Comparison of ENCODE assay signal across 9 cellular contexts in the genomic region with DNA sequence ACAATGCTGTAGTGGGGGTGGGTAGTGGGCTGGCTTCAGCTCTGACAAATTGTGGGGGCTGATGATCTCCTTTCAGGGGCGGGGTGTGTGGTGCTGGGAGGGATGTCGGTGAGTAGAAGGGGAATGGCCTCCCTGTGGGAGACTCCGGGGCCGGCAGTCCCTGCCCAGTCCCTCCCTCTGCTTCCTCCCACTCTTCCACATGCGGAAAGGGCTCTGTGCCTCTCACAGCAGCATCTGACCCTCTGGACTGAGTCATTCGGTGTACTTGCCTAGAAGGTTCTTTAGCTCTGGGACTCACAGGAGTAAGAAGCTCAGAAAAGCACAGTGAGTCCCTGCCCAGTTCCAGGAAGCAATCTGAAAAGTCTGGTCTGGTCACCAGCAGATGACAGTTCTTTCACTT. TPM values are rescaled to one million over a fixed set of nuclear protein-coding genes. Genes with fewer than 3 reads are reported as not detected.
DNase-seq lines count a peak whose midpoint lies in the region; FAIRE-seq and TF ChIP-seq lines count a peak whose summit lies in the region.
"Had no signal": no experiment of that assay in that cellular context is flagged by ENCODE, and none has a peak within 500 bp of the region (broad histone marks: within the 10 kb centered on the region; RNA-seq: fewer than 3 reads in every experiment).

No MANE protein-coding gene starts in this region.

- H3K4me3 Mint-ChIP-seq in stimulated activated naive CD8-positive, alpha-beta T cell treated with anti-CD3 and anti-CD28 coated beads, Interleukin-15, Interleukin-2, amounts not matched to agents 100 ng/mL and 50 ng/mL, for 24 hours, result peak overlapping the region; percentile 20

- no peaks in the 10 kb centered on the region for H3K36me3 ChIP-seq in HUES48 (ENCODE audit: control insufficient read depth, insufficient read depth, low read length)
- H3K36me3 ChIP-seq in kidney epithelial cell (ENCODE audit: control insufficient read depth, insufficient read depth, low read length), result no peaks in the 10 kb centered on the region

- H3K27ac Mint-ChIP-seq in stimulated activated naive CD8-positive, alpha-beta T cell treated with anti-CD3 and anti-CD28 coated beads, Interleukin-15, Interleukin-2, amounts not matched to agents 100 ng/mL and 50 ng/mL, for 24 hours, result peak overlapping the region; percentile 69

- no peak for TF ChIP-seq CTCF in kidney epithelial cell (IDR thresholded peaks at IDR 0.05; ENCODE audit: insufficient read depth, low read length, poor library complexity, severe bottlenecking)

- H3K9me3 ChIP-seq in HUES48 (ENCODE audit: control insufficient read depth, insufficient read depth, low read length), result peaks cover 1% of the 10 kb centered on the region; the same call in 1 of the 2 replicates

- H3K9me3 Mint-ChIP-seq in stimulated activated naive CD8-positive, alpha-beta T cell treated with anti-CD3 and anti-CD28 coated beads, Interleukin-15, Interleukin-2, amounts not matched to agents 100 ng/mL and 50 ng/mL, for 24 hours, result peaks cover 2% of the 10 kb centered on the region

- H3K27me3 ChIP-seq in HUES48 (ENCODE audit: control insufficient read depth, insufficient read depth, low read length) (peaks cover 3% of the 10 kb centered on the region; the same call in 1 of the 2 replicates), kidney epithelial cell (ENCODE audit: control insufficient read depth, insufficient read depth, low read length) (no peaks in the 10 kb centered on the region)

- H3K9ac ChIP-seq in HUES48 (ENCODE audit: low read depth, low read length), result no peak overlapping the region

- H3K4me3 ChIP-seq in HUES48 (ENCODE audit: low read depth, low read length) (no peak overlapping the region), kidney epithelial cell (ENCODE audit: low read depth, low read length) (no peak overlapping the region)

- H3K27me3 Mint-ChIP-seq in stimulated activated naive CD8-positive, alpha-beta T cell treated with anti-CD3 and anti-CD28 coated beads, Interleukin-15, Interleukin-2, amounts not matched to agents 100 ng/mL and 50 ng/mL, for 24 hours, result no peaks in the 10 kb centered on the region

- peak overlapping the region; percentile 84 for H3K27ac ChIP-seq in HUES48 (ENCODE audit: low read depth, low read length)

- peak; percentile 66 for DNase-seq in astrocyte of the hippocampus (ENCODE audit: low read depth, low spot score)
- peak; percentile 53 for DNase-seq in kidney epithelial cell (ENCODE audit: low read depth)
- no peak for DNase-seq in effector CD4-positive, alpha-beta T cell
- DNase-seq in stimulated activated CD4-positive, alpha-beta T cell treated with anti-CD3 and anti-CD28 coated beads, Interleukin-4, amount 100 ng/mL, for 24 hours, result no peak
- DNase-seq in RCC 7860 (ENCODE audit: low spot score), result no peak
- DNase-seq in T-helper 9 cell, result no peak
- DNase-seq: stimulated activated CD4-positive, alpha-beta T cell treated with anti-CD3 and anti-CD28 coated beads, Interleukin-1b, Interleukin-23, amount 100 ng/mL, for 48 hours had no signal

- peaks cover 46% of the 10 kb centered on the region for H3K4me1 Mint-ChIP-seq in stimulated activated naive CD8-positive, alpha-beta T cell treated with anti-CD3 and anti-CD28 coated beads, Interleukin-15, Interleukin-2, amounts not matched to agents 100 ng/mL and 50 ng/mL, for 24 hours (ENCODE audit: low read depth)

- peaks cover 7% of the 10 kb centered on the region for H3K36me3 Mint-ChIP-seq in stimulated activated naive CD8-positive, alpha-beta T cell treated with anti-CD3 and anti-CD28 coated beads, Interleukin-15, Interleukin-2, amounts not matched to agents 100 ng/mL and 50 ng/mL, for 24 hours (ENCODE audit: low read depth)

- no peak for FAIRE-seq in RCC 7860 (lab: Jason Lieb, UNC)

- peaks cover 20% of the 10 kb centered on the region for H3K4me1 ChIP-seq in HUES48 (ENCODE audit: control insufficient read depth, insufficient read depth, low read length)

RNA-seq across cellular contexts. Expression of a gene that starts 14.2 kb away (rescaled TPM):
- total RNA-seq in kidney epithelial cell, result 0.04 TPM in 1 of 2 replicates, not detected in the other

Comparison
In these comparisons a context has a peak if more than half of its experiments do, and no peak if none do; other contexts are left out.
1. DNase-seq: peak in astrocyte of the hippocampus (single experiment) and kidney epithelial cell (single experiment); none in effector CD4-positive, alpha-beta T cell (single experiment), stimulated activated CD4-positive, alpha-beta T cell treated with anti-CD3 and anti-CD28 coated beads, Interleukin-4, amount 100 ng/mL, for 24 hours (single experiment), RCC 7860 (single experiment) and T-helper 9 cell (single experiment).